In the genomic region with DNA sequence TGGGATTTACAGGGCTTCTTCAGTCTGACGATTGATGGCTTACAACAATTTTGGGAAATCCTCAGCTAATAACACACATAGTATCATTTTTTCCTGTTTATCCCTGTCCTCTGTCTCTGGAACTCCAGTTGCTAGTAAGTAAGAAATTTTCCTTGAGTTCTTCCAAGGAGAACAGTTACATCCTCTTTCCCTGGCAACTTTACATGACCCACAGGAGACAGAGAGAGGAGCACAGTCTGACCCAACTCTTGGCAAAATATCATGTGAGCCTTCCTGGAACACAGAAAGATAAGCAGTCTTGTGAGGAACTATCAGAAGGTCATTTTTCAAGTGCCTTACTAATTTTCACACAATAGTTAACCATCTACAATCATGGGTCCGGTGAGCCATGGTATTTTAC, we compare ENCODE assay signal across 21 cellular contexts.
"Had no signal": no experiment of that assay in that cellular context is flagged by ENCODE, and none has a peak within 500 bp of the region (broad histone marks: within the 10 kb centered on the region; RNA-seq: fewer than 3 reads in every experiment).

No MANE protein-coding gene starts in this region.

- H3K36me3 ChIP-seq: esophagus squamous epithelium, neutrophil, thoracic aorta, transverse colon had no signal

- H3K27ac ChIP-seq: esophagus squamous epithelium, hepatocyte, neutrophil, psoas muscle, thoracic aorta, transverse colon had no signal

- H3K4me2 ChIP-seq: hepatocyte had no signal

- H3K79me2 ChIP-seq: hepatocyte had no signal

- H3K9me3 ChIP-seq: esophagus squamous epithelium, neutrophil, thoracic aorta, transverse colon had no signal

- DNase-seq: effector memory CD8-positive, alpha-beta T cell; esophagus squamous epithelium; foreskin fibroblast; head of caudate nucleus; kidney; left cardiac atrium; left ventricle myocardium superior; mesenchymal stem cell; naive B cell; psoas muscle; retina; stimulated activated CD4-positive, alpha-beta T cell treated with anti-CD3 and anti-CD28 coated beads, Interleukin-2, amount 100 ng/mL, for 24 hours; stimulated activated CD4-positive, alpha-beta T cell treated with anti-CD3 and anti-CD28 coated beads, Interleukin-4, amount 100 ng/mL, for 4 hours; stimulated activated naive B cell treated with anti-CD40 and anti-IgM and Interleukin-4, amounts not matched to agents 10 μg/mL and 1 μg/mL and 100 μg/mL, for 72 hours; stimulated activated naive CD8-positive, alpha-beta T cell treated with anti-CD3 and anti-CD28 coated beads, Interleukin-15, amount 100 ng/mL, for 72 hours; transverse colon had no signal

- H3K27me3 ChIP-seq: esophagus squamous epithelium, hepatocyte, neutrophil, transverse colon had no signal

- H2AFZ ChIP-seq: hepatocyte had no signal

- H3K4me1 ChIP-seq: esophagus squamous epithelium, psoas muscle, transverse colon had no signal

- H3K4me3 ChIP-seq: esophagus squamous epithelium, hepatocyte, lung, psoas muscle, thoracic aorta, transverse colon had no signal

- ATAC-seq: effector memory CD8-positive, alpha-beta T cell; left cardiac atrium; left ventricle myocardium superior; psoas muscle; sciatic nerve; stimulated activated naive B cell treated with anti-CD40 and anti-IgM and Interleukin-4, amounts not matched to agents 10 μg/mL and 1 μg/mL and 100 μg/mL, for 72 hours; stimulated activated naive CD8-positive, alpha-beta T cell treated with anti-CD3 and anti-CD28 coated beads, Interleukin-15, amount 100 ng/mL, for 72 hours had no signal
